ENCODE assay signal across 1 cellular context in the genomic region with DNA sequence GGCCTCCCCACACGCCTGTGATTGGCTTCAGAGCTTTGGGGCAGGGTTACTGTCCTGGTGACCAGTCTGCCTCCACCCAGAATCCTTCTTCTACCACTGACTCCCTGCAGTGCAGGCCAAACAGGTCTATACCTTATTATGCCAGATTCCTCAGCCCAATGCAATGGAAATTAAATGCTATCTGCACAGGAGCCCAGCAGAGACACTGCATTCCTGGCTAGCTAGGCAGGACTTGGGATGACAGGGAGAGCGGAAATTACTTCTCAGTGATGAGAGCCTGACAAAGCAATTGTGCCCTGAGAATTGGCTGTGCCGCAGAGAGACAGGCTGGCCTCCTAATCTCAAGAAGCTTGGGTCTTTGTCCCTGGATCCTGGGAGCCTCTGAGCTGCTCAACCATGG.
TF ChIP-seq lines count a peak whose summit lies in the region.

No MANE protein-coding gene starts in this region.

TF ChIP-seq in GM23338, 12 proteins besides CTCF, POLR2A, EP300 and RAD21 (continued from another document):
- TF ChIP-seq ZNF114 (CRISPR knock-in tag; IDR thresholded peaks at IDR 0.05) (no peak), EZH2phosphoT487 (IDR thresholded peaks at IDR 0.05; ENCODE audit: unreplicated experiment) (no peak), STAT1 (IDR thresholded peaks at IDR 0.05; ENCODE audit: unreplicated experiment) (no peak), CREB1 (CRISPR knock-in tag; IDR thresholded peaks at IDR 0.05; ENCODE audit: low read depth) (no peak), POLR2AphosphoS5 (IDR thresholded peaks at IDR 0.05; ENCODE audit: low read depth) (no peak), EZH2 (IDR thresholded peaks at IDR 0.05; ENCODE audit: low read depth, unreplicated experiment) (no peak)
- TF ChIP-seq, protein P1, sequence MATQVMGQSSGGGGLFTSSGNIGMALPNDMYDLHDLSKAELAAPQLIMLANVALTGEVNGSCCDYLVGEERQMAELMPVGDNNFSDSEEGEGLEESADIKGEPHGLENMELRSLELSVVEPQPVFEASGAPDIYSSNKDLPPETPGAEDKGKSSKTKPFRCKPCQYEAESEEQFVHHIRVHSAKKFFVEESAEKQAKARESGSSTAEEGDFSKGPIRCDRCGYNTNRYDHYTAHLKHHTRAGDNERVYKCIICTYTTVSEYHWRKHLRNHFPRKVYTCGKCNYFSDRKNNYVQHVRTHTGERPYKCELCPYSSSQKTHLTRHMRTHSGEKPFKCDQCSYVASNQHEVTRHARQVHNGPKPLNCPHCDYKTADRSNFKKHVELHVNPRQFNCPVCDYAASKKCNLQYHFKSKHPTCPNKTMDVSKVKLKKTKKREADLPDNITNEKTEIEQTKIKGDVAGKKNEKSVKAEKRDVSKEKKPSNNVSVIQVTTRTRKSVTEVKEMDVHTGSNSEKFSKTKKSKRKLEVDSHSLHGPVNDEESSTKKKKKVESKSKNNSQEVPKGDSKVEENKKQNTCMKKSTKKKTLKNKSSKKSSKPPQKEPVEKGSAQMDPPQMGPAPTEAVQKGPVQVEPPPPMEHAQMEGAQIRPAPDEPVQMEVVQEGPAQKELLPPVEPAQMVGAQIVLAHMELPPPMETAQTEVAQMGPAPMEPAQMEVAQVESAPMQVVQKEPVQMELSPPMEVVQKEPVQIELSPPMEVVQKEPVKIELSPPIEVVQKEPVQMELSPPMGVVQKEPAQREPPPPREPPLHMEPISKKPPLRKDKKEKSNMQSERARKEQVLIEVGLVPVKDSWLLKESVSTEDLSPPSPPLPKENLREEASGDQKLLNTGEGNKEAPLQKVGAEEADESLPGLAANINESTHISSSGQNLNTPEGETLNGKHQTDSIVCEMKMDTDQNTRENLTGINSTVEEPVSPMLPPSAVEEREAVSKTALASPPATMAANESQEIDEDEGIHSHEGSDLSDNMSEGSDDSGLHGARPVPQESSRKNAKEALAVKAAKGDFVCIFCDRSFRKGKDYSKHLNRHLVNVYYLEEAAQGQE (IDR thresholded peaks at IDR 0.05; ENCODE audit: unreplicated experiment) = no peak
